26 cellular contexts compared by ENCODE assay signal in genomic region chr13:29875646-29876045, GRCh38.
"Had no signal": no experiment of that assay in that cellular context is flagged by ENCODE, and none has a peak within 500 bp of the region (broad histone marks: within the 10 kb centered on the region; RNA-seq: fewer than 3 reads in every experiment).

No MANE protein-coding gene starts in this region.

- H3K27ac ChIP-seq: brain microvascular endothelial cell, cardiac muscle cell, SK-N-MC, VCaP had no signal

- H3K36me3 Mint-ChIP-seq: activated CD4-positive, alpha-beta memory T cell treated with anti-CD3 and anti-CD28 coated beads for 36 hours; activated naive CD8-positive, alpha-beta T cell; T-cell had no signal

- H3K27me3 ChIP-seq: cardiac muscle cell had no signal

- H3K36me3 ChIP-seq: brain microvascular endothelial cell, cardiac muscle cell had no signal

- H3K4me3 Mint-ChIP-seq: activated CD4-positive, alpha-beta memory T cell treated with anti-CD3 and anti-CD28 coated beads for 36 hours; activated CD4-positive, alpha-beta T cell treated with anti-CD3 and anti-CD28 coated beads, Interleukin-2, amount 10 ng/mL, durations not matched to agents 7 days and 5 days; activated naive CD4-positive, alpha-beta T cell treated with anti-CD3 and anti-CD28 coated beads for 36 hours; activated naive CD8-positive, alpha-beta T cell; activated T-helper 17 cell treated with anti-CD3 and anti-CD28 coated beads, Interleukin-2, amount 50 U/mL, for 72 hours; T-cell had no signal

- H3K4me1 Mint-ChIP-seq: activated CD4-positive, alpha-beta T cell treated with anti-CD3 and anti-CD28 coated beads, Interleukin-2, amount 10 ng/mL, durations not matched to agents 7 days and 5 days; activated T-helper 17 cell treated with anti-CD3 and anti-CD28 coated beads, Interleukin-2, amount 50 U/mL, for 72 hours; T-cell had no signal

- H3K9me3 Mint-ChIP-seq: activated CD4-positive, alpha-beta memory T cell treated with anti-CD3 and anti-CD28 coated beads for 36 hours; activated CD4-positive, alpha-beta T cell treated with anti-CD3 and anti-CD28 coated beads, Interleukin-2, amount 10 ng/mL, durations not matched to agents 7 days and 5 days; activated naive CD4-positive, alpha-beta T cell treated with anti-CD3 and anti-CD28 coated beads for 36 hours; activated T-helper 17 cell treated with anti-CD3 and anti-CD28 coated beads, Interleukin-2, amount 50 U/mL, for 72 hours; T-cell had no signal

- DNase-seq: activated CD4-positive, alpha-beta memory T cell treated with anti-CD3 and anti-CD28 coated beads for 36 hours; activated CD4-positive, alpha-beta T cell treated with anti-CD3 and anti-CD28 coated beads, Interleukin-2, amount 10 ng/mL, durations not matched to agents 7 days and 5 days; activated CD4-positive, CD25-positive, alpha-beta regulatory T cell; activated CD8-positive, alpha-beta memory T cell treated with anti-CD3 and anti-CD28 coated beads for 24 hours; activated gamma-delta T cell; activated naive CD4-positive, alpha-beta T cell treated with anti-CD3 and anti-CD28 coated beads for 36 hours; activated T-cell treated with anti-CD3 and anti-CD28 coated beads for 4 hours; activated T-cell treated with anti-CD3 and anti-CD28 coated beads, Interleukin-2, amount 50 U/mL, for 48 hours; amygdala; brain microvascular endothelial cell; Kasumi-1; KBM-7; NCI-H1048; NCI-H146; NCI-H187 treated with DMSO at 0.1 percent for 48 hours; NCI-H2171; NCI-H226; NCI-H526; RPMI8226; T-cell; T-helper 2 cell had no signal

- H3K4me3 ChIP-seq: cardiac muscle cell, SK-N-MC had no signal

- H3K27ac Mint-ChIP-seq: activated CD4-positive, alpha-beta memory T cell treated with anti-CD3 and anti-CD28 coated beads for 36 hours; activated CD4-positive, alpha-beta T cell treated with anti-CD3 and anti-CD28 coated beads, Interleukin-2, amount 10 ng/mL, durations not matched to agents 7 days and 5 days; activated naive CD4-positive, alpha-beta T cell treated with anti-CD3 and anti-CD28 coated beads for 36 hours; activated naive CD8-positive, alpha-beta T cell; activated T-helper 17 cell treated with anti-CD3 and anti-CD28 coated beads, Interleukin-2, amount 50 U/mL, for 72 hours; T-cell had no signal
